Comparison of ENCODE assay signal across 29 cellular contexts in genomic region chr1:204592246-204592948, GRCh38.
DNase-seq lines count a peak whose midpoint lies in the region; FAIRE-seq and TF ChIP-seq lines count a peak whose summit lies in the region.
"Had no signal": no experiment of that assay in that cellular context is flagged by ENCODE, and none has a peak within 500 bp of the region (broad histone marks: within the 10 kb centered on the region; RNA-seq: fewer than 3 reads in every experiment).

No MANE protein-coding gene starts in this region.

- peak; percentile 94 for FAIRE-seq in D721Med (lab: Jason Lieb, UNC)
- FAIRE-seq: HTR-8/SVneo had no signal

- H3K4me3 Mint-ChIP-seq in progenitor cell of endocrine pancreas (ENCODE audit: low read depth) (no peak overlapping the region), osteocyte (ENCODE audit: unreplicated experiment) (no peak overlapping the region)

- H3K27me3 Mint-ChIP-seq in progenitor cell of endocrine pancreas (peaks cover 5% of the 10 kb centered on the region), osteocyte (ENCODE audit: unreplicated experiment) (no peaks in the 10 kb centered on the region)

- DNase-seq in D721Med (ENCODE audit: insufficient read length, low spot score) (no peak), NCI-H524 treated with DMSO at 0.1 percent for 48 hours (lab: John Stamatoyannopoulos, UW) (peak; percentile 71), fibroblast of villous mesenchyme (ENCODE audit: low read depth) (peak; percentile 74), progenitor cell of endocrine pancreas (ENCODE audit: low spot score, unreplicated experiment) (no peak), NCI-H1092 treated with DMSO at 0.1 percent for 48 hours (lab: John Stamatoyannopoulos, UW) (no peak), activated gamma-delta T cell (lab: John Stamatoyannopoulos, UW) (no peak), osteocyte (ENCODE audit: extremely low spot score, unreplicated experiment) (no peak)
- DNase-seq: activated CD4-positive, alpha-beta T cell treated with anti-CD3 and anti-CD28 coated beads for 48 hours; activated gamma-delta T cell treated with Interleukin-2 at 50 U/mL for 16 hours; activated T-cell treated with anti-CD3 and anti-CD28 coated beads, Interleukin-2, amount 50 U/mL, for 1 hour; Caco-2; cerebellar nuclear complex; head of caudate nucleus; KG1; MM.1S; mucosa of descending colon; NCI-H1417; NCI-H2107; NK-92 treated with Interleukin-12 subunit alpha and Interleukin-12 subunit beta, amount 100 ng/mL, for 24 hours; SHP77; stimulated activated CD4-positive, alpha-beta T cell treated with anti-CD3 and anti-CD28 coated beads, Interleukin-1b, Interleukin-23, amount 100 ng/mL, for 48 hours; stomach; T-helper 9 cell; tibial artery had no signal

- TF ChIP-seq CTCF in D721Med (IDR thresholded peaks at IDR 0.05; ENCODE audit: insufficient read depth, missing control alignments) (no peak), fibroblast of villous mesenchyme (IDR thresholded peaks at IDR 0.05; ENCODE audit: insufficient read depth, low read depth, low read length) (no peak), progenitor cell of endocrine pancreas (IDR thresholded peaks at IDR 0.05; ENCODE audit: unreplicated experiment) (no peak), osteocyte (IDR thresholded peaks at IDR 0.05) (no peak)

- H3K4me1 Mint-ChIP-seq in progenitor cell of endocrine pancreas (ENCODE audit: low read depth) (no peaks in the 10 kb centered on the region), osteocyte (ENCODE audit: unreplicated experiment) (peaks cover 20% of the 10 kb centered on the region)

- H3K9me3 Mint-ChIP-seq in progenitor cell of endocrine pancreas (ENCODE audit: low read depth) (no peaks in the 10 kb centered on the region), osteocyte (ENCODE audit: unreplicated experiment) (no peaks in the 10 kb centered on the region)
- H3K9me3 Mint-ChIP-seq: HFFc6 had no signal

- no peak overlapping the region for H3K4me3 ChIP-seq in fibroblast of villous mesenchyme (ENCODE audit: low read depth, low read length)
- H3K4me3 ChIP-seq: lung, mucosa of descending colon, PC-9, smooth muscle cell, stomach, tibial artery had no signal

- H3K36me3 Mint-ChIP-seq in progenitor cell of endocrine pancreas (ENCODE audit: insufficient read depth): no peaks in the 10 kb centered on the region
- no peaks in the 10 kb centered on the region for H3K36me3 Mint-ChIP-seq in osteocyte (ENCODE audit: unreplicated experiment)

- peak overlapping the region; percentile 78 for H3K27ac Mint-ChIP-seq in progenitor cell of endocrine pancreas
- no peak overlapping the region for H3K27ac Mint-ChIP-seq in osteocyte (ENCODE audit: unreplicated experiment)

Comparison
In these comparisons a context has a peak if more than half of its experiments do, and no peak if none do; other contexts are left out.
1. DNase-seq: peak in NCI-H524 treated with DMSO at 0.1 percent for 48 hours (single experiment) and fibroblast of villous mesenchyme (single experiment); none in D721Med (single experiment), progenitor cell of endocrine pancreas (single experiment), NCI-H1092 treated with DMSO at 0.1 percent for 48 hours (single experiment), activated gamma-delta T cell (single experiment) and osteocyte (single experiment).